ENCODE assay signal across 1 cellular context in genomic region chr2:54665436-54665856, GRCh38.
A peak's percentile ranks its signal among the peaks of the same experiment; 100 is the strongest.
TF ChIP-seq lines count a peak whose summit lies in the region.

No MANE protein-coding gene starts in this region.

TF ChIP-seq in HepG2, 621 proteins besides CTCF, POLR2A, EP300 and RAD21 (continued from another document and continues in another):
- TF ChIP-seq, protein P1, sequence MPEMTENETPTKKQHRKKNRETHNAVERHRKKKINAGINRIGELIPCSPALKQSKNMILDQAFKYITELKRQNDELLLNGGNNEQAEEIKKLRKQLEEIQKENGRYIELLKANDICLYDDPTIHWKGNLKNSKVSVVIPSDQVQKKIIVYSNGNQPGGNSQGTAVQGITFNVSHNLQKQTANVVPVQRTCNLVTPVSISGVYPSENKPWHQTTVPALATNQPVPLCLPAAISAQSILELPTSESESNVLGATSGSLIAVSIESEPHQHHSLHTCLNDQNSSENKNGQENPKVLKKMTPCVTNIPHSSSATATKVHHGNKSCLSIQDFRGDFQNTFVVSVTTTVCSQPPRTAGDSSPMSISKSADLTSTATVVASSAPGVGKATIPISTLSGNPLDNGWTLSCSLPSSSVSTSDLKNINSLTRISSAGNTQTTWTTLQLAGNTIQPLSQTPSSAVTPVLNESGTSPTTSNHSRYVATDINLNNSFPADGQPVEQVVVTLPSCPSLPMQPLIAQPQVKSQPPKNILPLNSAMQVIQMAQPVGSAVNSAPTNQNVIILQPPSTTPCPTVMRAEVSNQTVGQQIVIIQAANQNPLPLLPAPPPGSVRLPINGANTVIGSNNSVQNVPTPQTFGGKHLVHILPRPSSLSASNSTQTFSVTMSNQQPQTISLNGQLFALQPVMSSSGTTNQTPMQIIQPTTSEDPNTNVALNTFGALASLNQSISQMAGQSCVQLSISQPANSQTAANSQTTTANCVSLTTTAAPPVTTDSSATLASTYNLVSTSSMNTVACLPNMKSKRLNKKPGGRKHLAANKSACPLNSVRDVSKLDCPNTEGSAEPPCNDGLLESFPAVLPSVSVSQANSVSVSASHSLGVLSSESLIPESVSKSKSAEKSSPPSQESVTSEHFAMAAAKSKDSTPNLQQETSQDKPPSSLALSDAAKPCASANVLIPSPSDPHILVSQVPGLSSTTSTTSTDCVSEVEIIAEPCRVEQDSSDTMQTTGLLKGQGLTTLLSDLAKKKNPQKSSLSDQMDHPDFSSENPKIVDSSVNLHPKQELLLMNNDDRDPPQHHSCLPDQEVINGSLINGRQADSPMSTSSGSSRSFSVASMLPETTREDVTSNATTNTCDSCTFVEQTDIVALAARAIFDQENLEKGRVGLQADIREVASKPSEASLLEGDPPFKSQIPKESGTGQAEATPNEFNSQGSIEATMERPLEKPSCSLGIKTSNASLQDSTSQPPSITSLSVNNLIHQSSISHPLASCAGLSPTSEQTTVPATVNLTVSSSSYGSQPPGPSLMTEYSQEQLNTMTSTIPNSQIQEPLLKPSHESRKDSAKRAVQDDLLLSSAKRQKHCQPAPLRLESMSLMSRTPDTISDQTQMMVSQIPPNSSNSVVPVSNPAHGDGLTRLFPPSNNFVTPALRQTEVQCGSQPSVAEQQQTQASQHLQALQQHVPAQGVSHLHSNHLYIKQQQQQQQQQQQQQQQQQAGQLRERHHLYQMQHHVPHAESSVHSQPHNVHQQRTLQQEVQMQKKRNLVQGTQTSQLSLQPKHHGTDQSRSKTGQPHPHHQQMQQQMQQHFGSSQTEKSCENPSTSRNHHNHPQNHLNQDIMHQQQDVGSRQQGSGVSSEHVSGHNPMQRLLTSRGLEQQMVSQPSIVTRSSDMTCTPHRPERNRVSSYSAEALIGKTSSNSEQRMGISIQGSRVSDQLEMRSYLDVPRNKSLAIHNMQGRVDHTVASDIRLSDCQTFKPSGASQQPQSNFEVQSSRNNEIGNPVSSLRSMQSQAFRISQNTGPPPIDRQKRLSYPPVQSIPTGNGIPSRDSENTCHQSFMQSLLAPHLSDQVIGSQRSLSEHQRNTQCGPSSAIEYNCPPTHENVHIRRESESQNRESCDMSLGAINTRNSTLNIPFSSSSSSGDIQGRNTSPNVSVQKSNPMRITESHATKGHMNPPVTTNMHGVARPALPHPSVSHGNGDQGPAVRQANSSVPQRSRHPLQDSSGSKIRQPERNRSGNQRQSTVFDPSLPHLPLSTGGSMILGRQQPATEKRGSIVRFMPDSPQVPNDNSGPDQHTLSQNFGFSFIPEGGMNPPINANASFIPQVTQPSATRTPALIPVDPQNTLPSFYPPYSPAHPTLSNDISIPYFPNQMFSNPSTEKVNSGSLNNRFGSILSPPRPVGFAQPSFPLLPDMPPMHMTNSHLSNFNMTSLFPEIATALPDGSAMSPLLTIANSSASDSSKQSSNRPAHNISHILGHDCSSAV (CRISPR knock-in tag; IDR thresholded peaks at IDR 0.05; ENCODE audit: borderline replicate concordance): no peak
- TF ChIP-seq WIZ (CRISPR knock-in tag; IDR thresholded peaks at IDR 0.05) (no peak), EEA1 (CRISPR knock-in tag; IDR thresholded peaks at IDR 0.05; ENCODE audit: borderline replicate concordance) (no peak), ZNF292 (CRISPR knock-in tag; IDR thresholded peaks at IDR 0.05; ENCODE audit: borderline replicate concordance, low read depth) (no peak), ZBTB39 (CRISPR knock-in tag; IDR thresholded peaks at IDR 0.05) (no peak), SALL1 (CRISPR knock-in tag; IDR thresholded peaks at IDR 0.05) (no peak), FLYWCH1 (CRISPR knock-in tag; IDR thresholded peaks at IDR 0.05) (no peak), ZNF274 (CRISPR knock-in tag; IDR thresholded peaks at IDR 0.05) (no peak), CBX2 (IDR thresholded peaks at IDR 0.05; ENCODE audit: low read depth, low read length) (no peak), CBX2 (CRISPR knock-in tag; IDR thresholded peaks at IDR 0.05; ENCODE audit: low read depth) (no peak), CREB1 (IDR thresholded peaks at IDR 0.05) (no peak), CREB1 (CRISPR knock-in tag; IDR thresholded peaks at IDR 0.05) (0 out of 2 replicates have a peak, but pooled peaks have one; percentile 11), SOX13 (IDR thresholded peaks at IDR 0.05) (no peak), SOX13 (CRISPR knock-in tag; conservative IDR thresholded peaks at IDR 0.05 in 1 of 2, IDR thresholded peaks at IDR 0.05 in 1 of 2) (peak; percentile 30 to 51; a peak in 2 of 4 replicates), MBD4 (IDR thresholded peaks at IDR 0.05; ENCODE audit: borderline replicate concordance, low read length) (0 out of 2 replicates have a peak, but pooled peaks have one; percentile 66), PLRG1 (conservative IDR thresholded peaks at IDR 0.05) (no peak), RARA (CRISPR knock-in tag; IDR thresholded peaks at IDR 0.05) (peak; percentile 18; the same call in 1 of the 2 replicates), REXO4 (CRISPR knock-in tag; IDR thresholded peaks at IDR 0.05; ENCODE audit: borderline replicate concordance) (no peak), SPEN (CRISPR knock-in tag; IDR thresholded peaks at IDR 0.05; ENCODE audit: low read depth) (no peak), ZNF430 (CRISPR knock-in tag; IDR thresholded peaks at IDR 0.05) (no peak), ZBTB21 (CRISPR knock-in tag; IDR thresholded peaks at IDR 0.05) (no peak), HBP1 (CRISPR knock-in tag; IDR thresholded peaks at IDR 0.05; ENCODE audit: low read depth) (no peak), CBX5 (CRISPR knock-in tag; IDR thresholded peaks at IDR 0.05; ENCODE audit: borderline replicate concordance) (no peak), SRF (IDR thresholded peaks at IDR 0.05; ENCODE audit: low read depth, low read length) (no peak), ARNT2 (CRISPR knock-in tag; IDR thresholded peaks at IDR 0.05; ENCODE audit: low read depth) (no peak), KLF15 (CRISPR knock-in tag; IDR thresholded peaks at IDR 0.05; ENCODE audit: borderline replicate concordance) (no peak), ZFP91 (CRISPR knock-in tag; IDR thresholded peaks at IDR 0.05; ENCODE audit: borderline replicate concordance) (no peak), ZNF558 (CRISPR knock-in tag; IDR thresholded peaks at IDR 0.05; ENCODE audit: borderline replicate concordance) (no peak), ZNF639 (CRISPR knock-in tag; conservative IDR thresholded peaks at IDR 0.05) (no peak), YEATS2 (CRISPR knock-in tag; IDR thresholded peaks at IDR 0.05; ENCODE audit: borderline replicate concordance) (no peak), CHCHD3 (CRISPR knock-in tag; IDR thresholded peaks at IDR 0.05) (no peak), KLF16 (CRISPR knock-in tag; IDR thresholded peaks at IDR 0.05) (no peak), SIX1 (CRISPR knock-in tag; IDR thresholded peaks at IDR 0.05; ENCODE audit: borderline replicate concordance) (no peak), ZNF264 (CRISPR knock-in tag; IDR thresholded peaks at IDR 0.05) (no peak), ZSCAN9 (CRISPR knock-in tag; IDR thresholded peaks at IDR 0.05; ENCODE audit: borderline replicate concordance) (no peak), ATF1 (CRISPR knock-in tag; IDR thresholded peaks at IDR 0.05) (no peak), ETV5 (CRISPR knock-in tag; IDR thresholded peaks at IDR 0.05; ENCODE audit: borderline replicate concordance) (no peak), ZNF232 (CRISPR knock-in tag; IDR thresholded peaks at IDR 0.05; ENCODE audit: borderline replicate concordance) (no peak)
- TF ChIP-seq, protein P2, sequence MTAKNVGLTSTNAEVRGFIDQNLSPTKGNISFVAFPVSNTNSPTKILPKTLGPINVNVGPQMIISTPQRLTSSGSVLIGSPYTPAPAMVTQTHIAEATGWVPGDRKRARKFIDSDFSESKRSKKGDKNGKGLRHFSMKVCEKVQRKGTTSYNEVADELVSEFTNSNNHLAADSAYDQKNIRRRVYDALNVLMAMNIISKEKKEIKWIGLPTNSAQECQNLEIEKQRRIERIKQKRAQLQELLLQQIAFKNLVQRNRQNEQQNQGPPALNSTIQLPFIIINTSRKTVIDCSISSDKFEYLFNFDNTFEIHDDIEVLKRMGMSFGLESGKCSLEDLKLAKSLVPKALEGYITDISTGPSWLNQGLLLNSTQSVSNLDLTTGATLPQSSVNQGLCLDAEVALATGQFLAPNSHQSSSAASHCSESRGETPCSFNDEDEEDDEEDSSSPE (CRISPR knock-in tag; IDR thresholded peaks at IDR 0.05): no peak
- TF ChIP-seq, protein P3, sequence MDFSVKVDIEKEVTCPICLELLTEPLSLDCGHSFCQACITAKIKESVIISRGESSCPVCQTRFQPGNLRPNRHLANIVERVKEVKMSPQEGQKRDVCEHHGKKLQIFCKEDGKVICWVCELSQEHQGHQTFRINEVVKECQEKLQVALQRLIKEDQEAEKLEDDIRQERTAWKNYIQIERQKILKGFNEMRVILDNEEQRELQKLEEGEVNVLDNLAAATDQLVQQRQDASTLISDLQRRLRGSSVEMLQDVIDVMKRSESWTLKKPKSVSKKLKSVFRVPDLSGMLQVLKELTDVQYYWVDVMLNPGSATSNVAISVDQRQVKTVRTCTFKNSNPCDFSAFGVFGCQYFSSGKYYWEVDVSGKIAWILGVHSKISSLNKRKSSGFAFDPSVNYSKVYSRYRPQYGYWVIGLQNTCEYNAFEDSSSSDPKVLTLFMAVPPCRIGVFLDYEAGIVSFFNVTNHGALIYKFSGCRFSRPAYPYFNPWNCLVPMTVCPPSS (IDR thresholded peaks at IDR 0.05): no peak
- TF ChIP-seq, protein P4, sequence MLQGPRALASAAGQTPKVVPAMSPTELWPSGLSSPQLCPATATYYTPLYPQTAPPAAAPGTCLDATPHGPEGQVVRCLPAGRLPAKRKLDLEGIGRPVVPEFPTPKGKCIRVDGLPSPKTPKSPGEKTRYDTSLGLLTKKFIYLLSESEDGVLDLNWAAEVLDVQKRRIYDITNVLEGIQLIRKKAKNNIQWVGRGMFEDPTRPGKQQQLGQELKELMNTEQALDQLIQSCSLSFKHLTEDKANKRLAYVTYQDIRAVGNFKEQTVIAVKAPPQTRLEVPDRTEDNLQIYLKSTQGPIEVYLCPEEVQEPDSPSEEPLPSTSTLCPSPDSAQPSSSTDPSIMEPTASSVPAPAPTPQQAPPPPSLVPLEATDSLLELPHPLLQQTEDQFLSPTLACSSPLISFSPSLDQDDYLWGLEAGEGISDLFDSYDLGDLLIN (CRISPR knock-in tag; IDR thresholded peaks at IDR 0.05; ENCODE audit: borderline replicate concordance): no peak
